11 cellular contexts compared by ENCODE assay signal in the genomic region with DNA sequence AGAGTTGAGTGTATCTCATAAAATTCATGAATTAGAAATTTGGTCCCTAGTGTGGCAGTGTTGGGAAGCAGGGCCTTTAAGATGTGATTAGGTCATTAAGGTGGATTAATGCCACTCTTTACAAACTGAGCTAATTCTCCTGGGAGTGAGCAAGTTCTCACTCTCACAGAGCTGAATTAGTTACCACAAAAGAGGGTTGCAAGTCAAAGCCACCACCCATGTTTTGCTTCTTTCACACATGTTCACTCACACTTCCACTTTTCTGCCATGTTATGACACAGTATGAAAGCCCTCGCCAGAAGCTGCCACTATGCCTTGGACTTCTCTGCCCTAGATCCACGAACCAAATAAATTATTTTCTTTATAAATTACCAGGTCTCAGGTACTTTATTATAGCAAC.
A peak's percentile ranks its signal among the peaks of the same experiment; 100 is the strongest.
DNase-seq lines count a peak whose midpoint lies in the region; ATAC-seq and FAIRE-seq lines count a peak whose summit lies in the region.
"Had no signal": no experiment of that assay in that cellular context is flagged by ENCODE, and none has a peak within 500 bp of the region (broad histone marks: within the 10 kb centered on the region; RNA-seq: fewer than 3 reads in every experiment).

No MANE protein-coding gene starts in this region.

- peak; percentile 59 for FAIRE-seq in GM18507 (lab: Jason Lieb, UNC)
- FAIRE-seq: islet of Langerhans had no signal

- intact Hi-C loops in sciatic nerve (cut with DNase I) = no loop called here

- no peak for DNase-seq in GM18507 (ENCODE audit: extremely low spot score, insufficient read length, low read depth)
- no peak for DNase-seq in NCI-H1105 (lab: John Stamatoyannopoulos, UW)
- DNase-seq in sciatic nerve (ENCODE audit: low spot score) = no peak
- no peak for DNase-seq in epidermal melanocyte (ENCODE audit: insufficient read length, low spot score)
- DNase-seq in nucleus accumbens (lab: John Stamatoyannopoulos, UW) = no peak
- DNase-seq: activated CD4-positive, alpha-beta memory T cell treated with anti-CD3 and anti-CD28 coated beads for 36 hours; HCEC 1CT had no signal

- ATAC-seq in GM19468 (IDR thresholded peaks at IDR 0.05; ENCODE audit: extremely low read depth, unreplicated experiment) (peak; percentile 94), HG02970 (IDR thresholded peaks at IDR 0.05; ENCODE audit: low FRiP score, unreplicated experiment) (peak; percentile 74), HG03571 (IDR thresholded peaks at IDR 0.05; ENCODE audit: unreplicated experiment) (peak; percentile 78), sciatic nerve (no peak)
